ENCODE assay signal across 8 cellular contexts in genomic region chr1:94522304-94522703, GRCh38. TPM values are rescaled to one million over a fixed set of nuclear protein-coding genes. Genes with fewer than 3 reads are reported as not detected.
DNase-seq lines count a peak whose midpoint lies in the region; ATAC-seq and TF ChIP-seq lines count a peak whose summit lies in the region.

No MANE protein-coding gene starts in this region.

- no peaks in the 10 kb centered on the region for H3K9me3 Mint-ChIP-seq in stimulated activated memory B cell treated with anti-CD40 and anti-IgM and Interleukin-4, amounts not matched to agents 10 μg/mL and 1 μg/mL and 100 μg/mL, for 72 hours

- DNase-seq in Right ventricle myocardium superior (no peak), right atrium auricular region (ENCODE audit: low spot score) (no peak), RPMI7951 (ENCODE audit: low read depth) (peak; percentile 75), globus pallidus (ENCODE audit: low spot score) (peak; percentile 41), tibial artery (no peak), occipital lobe (lab: John Stamatoyannopoulos, UW) (no peak), posterior cingulate gyrus (no peak)

- H3K27ac ChIP-seq in right atrium auricular region (no peak overlapping the region), tibial artery (no peak overlapping the region)

- H3K9me3 ChIP-seq in right atrium auricular region (no peaks in the 10 kb centered on the region), tibial artery (no peaks in the 10 kb centered on the region)

- intact Hi-C loops in Right ventricle myocardium superior (cut with DNase I) (loop anchor here (5.0 kb wide), 1 partner anchor 280 kb away; no protein-coding TSS in a partner anchor), tibial artery (cut with DNase I; ENCODE audit: low total_unique reads) (loop anchor here (5.0 to 10.0 kb wide), 2 partner anchors 280 to 512 kb away; no protein-coding TSS in a partner anchor), posterior cingulate gyrus (cut with DNase I) (no loop called here)

- H3K36me3 ChIP-seq in right atrium auricular region (no peaks in the 10 kb centered on the region), tibial artery (peaks cover 0 to 3% (median 0%) of the 10 kb centered on the region in 3 donors)

- no peaks in the 10 kb centered on the region for H3K4me1 Mint-ChIP-seq in stimulated activated memory B cell treated with anti-CD40 and anti-IgM and Interleukin-4, amounts not matched to agents 10 μg/mL and 1 μg/mL and 100 μg/mL, for 72 hours

- H3K4me1 ChIP-seq in right atrium auricular region: no peaks in the 10 kb centered on the region
- H3K4me1 ChIP-seq in tibial artery: no peaks in the 10 kb centered on the region

- no peak overlapping the region for H3K27ac Mint-ChIP-seq in stimulated activated memory B cell treated with anti-CD40 and anti-IgM and Interleukin-4, amounts not matched to agents 10 μg/mL and 1 μg/mL and 100 μg/mL, for 72 hours

- H3K4me3 Mint-ChIP-seq in stimulated activated memory B cell treated with anti-CD40 and anti-IgM and Interleukin-4, amounts not matched to agents 10 μg/mL and 1 μg/mL and 100 μg/mL, for 72 hours: no peak overlapping the region

- H3K4me3 ChIP-seq in right atrium auricular region (no peak overlapping the region), tibial artery (no peak overlapping the region)

- H3K27me3 ChIP-seq in right atrium auricular region (no peaks in the 10 kb centered on the region), tibial artery (no peaks in the 10 kb centered on the region)

- peak; percentile 68 for ATAC-seq in Right ventricle myocardium superior (ENCODE audit: poor library complexity)
- ATAC-seq in stimulated activated memory B cell treated with anti-CD40 and anti-IgM and Interleukin-4, amounts not matched to agents 10 μg/mL and 1 μg/mL and 100 μg/mL, for 72 hours: no peak

- TF ChIP-seq CTCF in right atrium auricular region (IDR thresholded peaks at IDR 0.05) (peak in 1 of 2 donors; percentile 64), tibial artery (IDR thresholded peaks at IDR 0.05) (peak; percentile 53 to 58)

- H3K36me3 Mint-ChIP-seq in stimulated activated memory B cell treated with anti-CD40 and anti-IgM and Interleukin-4, amounts not matched to agents 10 μg/mL and 1 μg/mL and 100 μg/mL, for 72 hours: no peaks in the 10 kb centered on the region

- no peaks in the 10 kb centered on the region for H3K27me3 Mint-ChIP-seq in stimulated activated memory B cell treated with anti-CD40 and anti-IgM and Interleukin-4, amounts not matched to agents 10 μg/mL and 1 μg/mL and 100 μg/mL, for 72 hours

RNA-seq across cellular contexts. Expression of gene F3, which starts 19.3 kb away (rescaled TPM):
- total RNA-seq in Right ventricle myocardium superior: 21.5 TPM
- 10 to 100 TPM; 25.6 to 29.5 TPM for total RNA-seq in right atrium auricular region
- 76.5 and 84.8 TPM in 2 replicates for total RNA-seq in RPMI7951 (2014; rRNA removed; shearing (Covaris generic))
- 25.6 TPM for total RNA-seq in occipital lobe

Comparison
In these comparisons a context has a peak if more than half of its experiments do, and no peak if none do; other contexts are left out.
1. DNase-seq: peak in RPMI7951 (single experiment) and globus pallidus (single experiment); none in Right ventricle myocardium superior (single experiment), right atrium auricular region (single experiment), tibial artery (0 of 2), occipital lobe (single experiment) and posterior cingulate gyrus (0 of 10).